In genomic region chrX:101639583-101639982, GRCh38 we compare ENCODE assay signal across 11 cellular contexts.
"Had no signal": no experiment of that assay in that cellular context is flagged by ENCODE, and none has a peak within 500 bp of the region (broad histone marks: within the 10 kb centered on the region; RNA-seq: fewer than 3 reads in every experiment).

No MANE protein-coding gene starts in this region.

- H3K27ac Mint-ChIP-seq: GM23338, HFFc6 had no signal

- H3K9ac ChIP-seq: KMS-11 had no signal

- H2AFZ ChIP-seq: GM23338 had no signal

- H3K27ac ChIP-seq: HL-60, KMS-11 had no signal

- DNase-seq: H9, HCEC 1CT, HFFc6, IMR-90, Karpas-422, KBM-7 had no signal

- ATAC-seq: GM23338 had no signal

- H3K4me2 ChIP-seq: GM23338, KMS-11 had no signal

- H3K4me3 Mint-ChIP-seq: GM23338, H9, HFFc6 had no signal

- FAIRE-seq: H1, H54 had no signal

- H3K4me1 Mint-ChIP-seq: GM23338, H9 had no signal

- H3K4me3 ChIP-seq: GM23338 had no signal
